Comparison of ENCODE assay signal across 8 cellular contexts in the genomic region with DNA sequence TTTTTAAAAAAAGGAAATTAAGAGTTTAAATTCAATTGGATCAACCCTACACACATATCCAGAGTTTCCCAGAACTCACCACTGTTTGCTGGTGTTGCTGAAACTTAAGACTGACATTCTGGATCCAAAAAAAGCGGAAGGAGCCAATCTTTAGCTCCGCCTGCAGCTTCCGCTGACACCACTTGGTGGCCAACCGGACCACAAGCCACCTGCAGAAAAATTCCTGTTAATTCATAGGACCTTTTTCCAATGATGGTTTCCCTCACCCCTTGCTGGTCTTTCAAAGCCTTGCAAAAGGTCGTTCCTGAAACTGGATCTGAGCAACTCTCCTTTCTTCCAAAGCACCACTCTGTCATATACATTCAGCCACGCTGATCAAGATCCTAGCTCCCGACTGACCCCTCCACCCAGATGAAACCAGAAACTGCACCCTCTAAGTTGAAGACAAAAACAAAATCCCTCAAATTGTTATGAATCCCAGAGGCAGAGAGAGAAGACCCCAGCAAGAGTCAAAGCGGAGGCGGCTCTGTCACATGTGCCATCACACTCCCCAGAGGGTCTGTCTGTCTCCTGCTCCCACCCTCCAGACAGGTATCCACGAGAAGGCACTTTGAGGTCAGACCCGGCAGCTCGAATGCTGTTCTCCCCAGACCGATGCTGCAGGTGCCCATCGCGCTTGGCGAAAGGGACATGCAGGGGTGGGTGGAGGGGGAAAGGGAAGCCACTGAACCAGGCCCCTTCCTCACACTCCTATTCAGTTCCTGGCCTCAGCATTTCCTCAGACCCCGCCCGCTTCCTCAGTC. TPM values are rescaled to one million over a fixed set of nuclear protein-coding genes. Genes with fewer than 3 reads are reported as not detected.
DNase-seq lines count a peak whose midpoint lies in the region; ATAC-seq and TF ChIP-seq lines count a peak whose summit lies in the region.

No MANE protein-coding gene starts in this region.

- BruUV-seq in PC-9 (replicated peaks; lab: Mats Ljungman, UMichigan): TSS peak; percentile 37

- CTCF ChIA-PET in PC-9 (lab: Charles Lee): interaction anchor here (0.6 to 1.1 kb wide), 3 partner anchors 67 to 91 kb away, joined by 3 to 4 read pairs (median 3); no protein-coding TSS in a partner anchor

- peaks cover 21% of the 10 kb centered on the region for H3F3A ChIP-seq in PC-9 (ENCODE audit: insufficient read depth, low read depth)

- TF ChIP-seq CTCF in PC-9 (conservative IDR thresholded peaks at IDR 0.05): peak; percentile 69
- peak in 3 of 4 experiments; percentile 29 to 63 (median 45) for TF ChIP-seq CTCF in prostate gland (IDR thresholded peaks at IDR 0.05)

- H3K9me3 ChIP-seq in PC-9 (ENCODE audit: insufficient read depth, low read depth) (no peaks in the 10 kb centered on the region), prostate gland (no peaks in the 10 kb centered on the region)

- under 1% methylated on average over 18 of the region's 18 CpGs for WGBS in prostate gland

- H3K9me2 ChIP-seq in PC-9 (ENCODE audit: insufficient read depth): no peaks in the 10 kb centered on the region

- peaks cover 24% of the 10 kb centered on the region for H3K79me2 ChIP-seq in PC-9 (ENCODE audit: low read depth)

- DNase-seq in A172 (ENCODE audit: low spot score) (peak; percentile 64), GM04504 (ENCODE audit: low read depth) (peak; percentile 16), PC-9 (peak; percentile 54 to 60), amniotic stem cell (lab: John Stamatoyannopoulos, UW) (peak; percentile 46), left cardiac atrium (peak; percentile 55), prostate gland (ENCODE audit: low spot score) (peak; percentile 11)

- POLR2A ChIA-PET in PC-9 (lab: Charles Lee; ENCODE audit: unreplicated experiment): interaction anchor here (0.6 to 0.7 kb wide), 5 partner anchors 24 to 1351 kb away, joined by 3 to 12 read pairs (median 3); a partner anchor contains a TSS

- H2AFZ ChIP-seq in PC-9: peak overlapping the region; percentile 92

- peaks cover 15% of the 10 kb centered on the region for H4K20me1 ChIP-seq in PC-9 (ENCODE audit: insufficient read depth)

- peak overlapping the region; percentile 99 for H3K4me2 ChIP-seq in PC-9

- peak overlapping the region; percentile 91 for H3K4me3 ChIP-seq in PC-9
- H3K4me3 ChIP-seq in prostate gland: peak overlapping the region; percentile 91 to 93

- no peak for TF ChIP-seq POLR2A in prostate gland (IDR thresholded peaks at IDR 0.05)

- no peak overlapping the region for H3K27ac ChIP-seq in PC-9
- peak overlapping the region; percentile 89 to 95 for H3K27ac ChIP-seq in prostate gland

- H3K27me3 ChIP-seq in PC-9 (ENCODE audit: insufficient read depth, low read depth) (no peaks in the 10 kb centered on the region), prostate gland (replicated peaks; ENCODE audit: insufficient read depth) (no peaks in the 10 kb centered on the region)

- H3K4me1 ChIP-seq in PC-9 (replicated peaks; ENCODE audit: insufficient read depth) (peaks cover 17% of the 10 kb centered on the region), prostate gland (replicated peaks) (no peaks in the 10 kb centered on the region)

- H3K36me3 ChIP-seq in PC-9 (ENCODE audit: low read depth) (peaks cover 30% of the 10 kb centered on the region; the same call in 1 of the 2 replicates), prostate gland (peaks cover 5 to 11% of the 10 kb centered on the region in 2 donors)

- intact Hi-C loops in PC-9 (cut with micrococcal nuclease; ENCODE audit: unreplicated experiment): no loop called here
- intact Hi-C loops in left cardiac atrium (cut with DNase I): no loop called here
- intact Hi-C loops in prostate gland (cut with DNase I): loop anchor here (2.0 kb wide), 1 partner anchor 19 kb away; a partner anchor contains a TSS

- ATAC-seq in HG03439 (IDR thresholded peaks at IDR 0.05; ENCODE audit: unreplicated experiment): peak; percentile 5
- peak in 1 of 2 donors; percentile 7 for ATAC-seq in left cardiac atrium
- no peak for ATAC-seq in HG03457 (IDR thresholded peaks at IDR 0.05; ENCODE audit: unreplicated experiment)

RNA-seq across cellular contexts. Expression of a gene that starts 0.8 kb away (rescaled TPM):
- 119 and 131 TPM in 2 replicates for total RNA-seq in A172 (2014; rRNA removed; shearing (Covaris generic))
- 161 and 204 TPM in 2 replicates for total RNA-seq in PC-9 (2021)
- 10 to 100 TPM; 83.6 to 93.3 TPM for total RNA-seq in left cardiac atrium
- total RNA-seq in prostate gland: 10 to 100 TPM; 42.2 to 94.2 TPM

RNA-seq across cellular contexts. Expression of a gene that starts 17.5 kb away (rescaled TPM):
- total RNA-seq in A172 (2014; rRNA removed; shearing (Covaris generic)): 102 and 112 TPM in 2 replicates
- total RNA-seq in PC-9 (2021) (38.9 and 43.7 TPM in 2 replicates), left cardiac atrium (10 to 100 TPM; 32.9 to 33.7 TPM), prostate gland (10 to 100 TPM; 53.3 to 80.1 TPM)

RNA-seq across cellular contexts. Expression of a gene that starts 17.8 kb away (rescaled TPM):
- total RNA-seq in A172 (2014; rRNA removed; shearing (Covaris generic)): 52.7 and 55.8 TPM in 2 replicates
- total RNA-seq in PC-9 (2021) (46.7 and 63.3 TPM in 2 replicates), left cardiac atrium (10 to 100 TPM; 35.6 to 47.2 TPM), prostate gland (100 to 1,000 TPM in 1 of 2 donors, 10 to 100 TPM in 1; 52.7 to 138 TPM)

RNA-seq across cellular contexts. Expression of a gene that starts 30.2 kb away (rescaled TPM):
- 6.5 and 8.4 TPM in 2 replicates for total RNA-seq in A172 (2014; rRNA removed; shearing (Covaris generic))
- total RNA-seq in PC-9 (2021) (21.7 and 25.8 TPM in 2 replicates), left cardiac atrium (1 to 10 TPM; 4.4 to 5.8 TPM), prostate gland (10 to 100 TPM in 1 of 2 donors, 1 to 10 TPM in 1; 5.0 to 32.1 TPM)

RNA-seq across cellular contexts. Expression of a gene that starts 45.4 kb away (rescaled TPM):
- total RNA-seq in A172 (2014; rRNA removed; shearing (Covaris generic)): 162 and 170 TPM in 2 replicates
- total RNA-seq in PC-9 (2021) (101 and 109 TPM in 2 replicates), left cardiac atrium (1 to 10 TPM in 1 of 2 donors, under 1 TPM in 1; 0.97 to 2.7 TPM), prostate gland (10 to 100 TPM in 1 of 2 donors, 1 to 10 TPM in 1; 4.6 to 17.3 TPM)

Comparison
In these comparisons a context has a peak if more than half of its experiments do, and no peak if none do; other contexts are left out.
1. DNase-seq: peak in every context shown above with its lines; median percentile 64 in A172; 57 in PC-9; 55 in left cardiac atrium; 46 in amniotic stem cell; 16 in GM04504; 11 in prostate gland.